In the genomic region with DNA sequence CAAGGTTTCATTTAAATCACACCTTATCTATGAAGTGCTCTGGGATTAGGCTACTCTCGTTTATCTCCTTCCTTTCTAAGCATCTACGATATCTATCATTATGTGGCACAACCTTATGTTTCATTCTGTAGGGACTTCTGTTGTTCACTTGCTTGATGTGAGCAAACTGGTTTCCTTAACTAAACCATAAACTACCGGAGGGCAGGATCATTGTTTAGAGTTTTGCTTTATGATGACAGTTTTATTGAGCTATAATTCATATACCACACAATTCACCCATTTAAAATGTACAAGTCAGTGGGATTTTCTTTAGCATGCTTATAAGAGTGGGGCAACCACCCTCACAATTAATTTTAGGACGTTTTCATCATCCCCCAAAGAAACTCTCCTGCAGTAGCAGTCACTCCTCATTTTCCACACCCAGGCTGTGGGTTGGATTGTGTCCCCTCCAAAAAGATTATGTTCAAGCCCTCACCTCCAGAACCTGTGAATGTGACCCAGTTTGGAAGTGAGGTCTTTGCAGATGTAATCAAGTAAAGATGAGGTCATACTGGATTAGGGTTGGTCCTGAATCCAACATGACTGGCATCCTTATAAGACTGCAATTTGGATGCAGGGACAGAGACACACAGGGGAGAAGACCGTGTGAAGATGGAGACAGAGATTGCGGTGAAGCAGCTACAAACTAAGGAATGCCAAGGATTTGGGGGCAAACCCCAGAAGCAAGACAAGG, we compare ENCODE assay signal across 1 cellular context.
TF ChIP-seq lines count a peak whose summit lies in the region.

No MANE protein-coding gene starts in this region.

TF ChIP-seq in HEK293, 187 proteins besides CTCF, POLR2A, EP300 and RAD21 (continued from another document and continues in another):
- TF ChIP-seq ATF2 (tag by site-specific recombination; IDR thresholded peaks at IDR 0.05; ENCODE audit: low read depth) (peak; percentile 91), ZNF692 (tag by site-specific recombination; IDR thresholded peaks at IDR 0.05) (0 out of 2 replicates have a peak, but pooled peaks have one; percentile 32), KLF9 (tag by site-specific recombination; IDR thresholded peaks at IDR 0.05; ENCODE audit: low read depth) (no peak), SP3 (tag by site-specific recombination; IDR thresholded peaks at IDR 0.05) (no peak), ZNF549 (tag by site-specific recombination; IDR thresholded peaks at IDR 0.05) (no peak), ZNF658 (tag by site-specific recombination; IDR thresholded peaks at IDR 0.05) (no peak), ZFHX2 (tag by site-specific recombination; conservative IDR thresholded peaks at IDR 0.05) (peak; percentile 44), ZNF518A (tag by site-specific recombination; conservative IDR thresholded peaks at IDR 0.05; ENCODE audit: low read depth) (0 out of 2 replicates have a peak, but pooled peaks have one; percentile 23), ZNF366 (tag by site-specific recombination; conservative IDR thresholded peaks at IDR 0.05) (peak; percentile 73), ZNF544 (tag by site-specific recombination; IDR thresholded peaks at IDR 0.05) (no peak), HOXD13 (CRISPR knock-in tag; IDR thresholded peaks at IDR 0.05; ENCODE audit: borderline replicate concordance) (no peak), ZNF610 (tag by site-specific recombination; IDR thresholded peaks at IDR 0.05; ENCODE audit: borderline replicate concordance) (no peak), ZNF280C (tag by site-specific recombination; IDR thresholded peaks at IDR 0.05) (no peak), GLIS2 (tag by site-specific recombination; IDR thresholded peaks at IDR 0.05) (no peak), ZNF580 (tag by site-specific recombination; IDR thresholded peaks at IDR 0.05) (0 out of 2 replicates have a peak, but pooled peaks have one; percentile 17), INSM2 (tag by site-specific recombination; IDR thresholded peaks at IDR 0.05) (0 out of 2 replicates have a peak, but pooled peaks have one; percentile 18), BCL11A (tag by site-specific recombination; IDR thresholded peaks at IDR 0.05; ENCODE audit: low read depth) (peak; percentile 33; the same call in 1 of the 2 replicates), ZNF211 (tag by site-specific recombination; IDR thresholded peaks at IDR 0.05; ENCODE audit: low read depth) (peak; percentile 84), ZNF10 (tag by site-specific recombination; IDR thresholded peaks at IDR 0.05) (no peak), ZNF391 (tag by site-specific recombination; IDR thresholded peaks at IDR 0.05; ENCODE audit: borderline replicate concordance, low read depth) (no peak), ZNF426 (tag by site-specific recombination; IDR thresholded peaks at IDR 0.05) (no peak), ZNF768 (tag by site-specific recombination; IDR thresholded peaks at IDR 0.05) (no peak), ZNF394 (tag by site-specific recombination; IDR thresholded peaks at IDR 0.05; ENCODE audit: borderline replicate concordance) (peak; percentile 44; the same call in 1 of the 2 replicates), IKZF3 (tag by site-specific recombination; IDR thresholded peaks at IDR 0.05) (peak; percentile 75), TCF7L2 (IDR thresholded peaks at IDR 0.05; ENCODE audit: borderline replicate concordance, low read depth, low read length) (peak; percentile 75; the same call in 1 of the 2 replicates), ZNF529 (tag by site-specific recombination; IDR thresholded peaks at IDR 0.05; ENCODE audit: insufficient replicate concordance) (no peak), ZNF664 (tag by site-specific recombination; IDR thresholded peaks at IDR 0.05) (peak; percentile 50), ZNF777 (tag by site-specific recombination; IDR thresholded peaks at IDR 0.05; ENCODE audit: borderline replicate concordance) (no peak), ZNF416 (tag by site-specific recombination; IDR thresholded peaks at IDR 0.05) (no peak), ZFP37 (tag by site-specific recombination; IDR thresholded peaks at IDR 0.05) (no peak)
- TF ChIP-seq, protein P1, sequence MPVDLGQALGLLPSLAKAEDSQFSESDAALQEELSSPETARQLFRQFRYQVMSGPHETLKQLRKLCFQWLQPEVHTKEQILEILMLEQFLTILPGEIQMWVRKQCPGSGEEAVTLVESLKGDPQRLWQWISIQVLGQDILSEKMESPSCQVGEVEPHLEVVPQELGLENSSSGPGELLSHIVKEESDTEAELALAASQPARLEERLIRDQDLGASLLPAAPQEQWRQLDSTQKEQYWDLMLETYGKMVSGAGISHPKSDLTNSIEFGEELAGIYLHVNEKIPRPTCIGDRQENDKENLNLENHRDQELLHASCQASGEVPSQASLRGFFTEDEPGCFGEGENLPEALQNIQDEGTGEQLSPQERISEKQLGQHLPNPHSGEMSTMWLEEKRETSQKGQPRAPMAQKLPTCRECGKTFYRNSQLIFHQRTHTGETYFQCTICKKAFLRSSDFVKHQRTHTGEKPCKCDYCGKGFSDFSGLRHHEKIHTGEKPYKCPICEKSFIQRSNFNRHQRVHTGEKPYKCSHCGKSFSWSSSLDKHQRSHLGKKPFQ (tag by site-specific recombination; IDR thresholded peaks at IDR 0.05) = peak; percentile 79; the same call in 1 of the 2 replicates
- TF ChIP-seq, protein P2, sequence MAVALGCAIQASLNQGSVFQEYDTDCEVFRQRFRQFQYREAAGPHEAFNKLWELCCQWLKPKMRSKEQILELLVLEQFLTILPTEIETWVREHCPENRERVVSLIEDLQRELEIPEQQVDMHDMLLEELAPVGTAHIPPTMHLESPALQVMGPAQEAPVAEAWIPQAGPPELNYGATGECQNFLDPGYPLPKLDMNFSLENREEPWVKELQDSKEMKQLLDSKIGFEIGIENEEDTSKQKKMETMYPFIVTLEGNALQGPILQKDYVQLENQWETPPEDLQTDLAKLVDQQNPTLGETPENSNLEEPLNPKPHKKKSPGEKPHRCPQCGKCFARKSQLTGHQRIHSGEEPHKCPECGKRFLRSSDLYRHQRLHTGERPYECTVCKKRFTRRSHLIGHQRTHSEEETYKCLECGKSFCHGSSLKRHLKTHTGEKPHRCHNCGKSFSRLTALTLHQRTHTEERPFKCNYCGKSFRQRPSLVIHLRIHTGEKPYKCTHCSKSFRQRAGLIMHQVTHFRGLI (tag by site-specific recombination; IDR thresholded peaks at IDR 0.05) = no peak
- TF ChIP-seq, protein P3, sequence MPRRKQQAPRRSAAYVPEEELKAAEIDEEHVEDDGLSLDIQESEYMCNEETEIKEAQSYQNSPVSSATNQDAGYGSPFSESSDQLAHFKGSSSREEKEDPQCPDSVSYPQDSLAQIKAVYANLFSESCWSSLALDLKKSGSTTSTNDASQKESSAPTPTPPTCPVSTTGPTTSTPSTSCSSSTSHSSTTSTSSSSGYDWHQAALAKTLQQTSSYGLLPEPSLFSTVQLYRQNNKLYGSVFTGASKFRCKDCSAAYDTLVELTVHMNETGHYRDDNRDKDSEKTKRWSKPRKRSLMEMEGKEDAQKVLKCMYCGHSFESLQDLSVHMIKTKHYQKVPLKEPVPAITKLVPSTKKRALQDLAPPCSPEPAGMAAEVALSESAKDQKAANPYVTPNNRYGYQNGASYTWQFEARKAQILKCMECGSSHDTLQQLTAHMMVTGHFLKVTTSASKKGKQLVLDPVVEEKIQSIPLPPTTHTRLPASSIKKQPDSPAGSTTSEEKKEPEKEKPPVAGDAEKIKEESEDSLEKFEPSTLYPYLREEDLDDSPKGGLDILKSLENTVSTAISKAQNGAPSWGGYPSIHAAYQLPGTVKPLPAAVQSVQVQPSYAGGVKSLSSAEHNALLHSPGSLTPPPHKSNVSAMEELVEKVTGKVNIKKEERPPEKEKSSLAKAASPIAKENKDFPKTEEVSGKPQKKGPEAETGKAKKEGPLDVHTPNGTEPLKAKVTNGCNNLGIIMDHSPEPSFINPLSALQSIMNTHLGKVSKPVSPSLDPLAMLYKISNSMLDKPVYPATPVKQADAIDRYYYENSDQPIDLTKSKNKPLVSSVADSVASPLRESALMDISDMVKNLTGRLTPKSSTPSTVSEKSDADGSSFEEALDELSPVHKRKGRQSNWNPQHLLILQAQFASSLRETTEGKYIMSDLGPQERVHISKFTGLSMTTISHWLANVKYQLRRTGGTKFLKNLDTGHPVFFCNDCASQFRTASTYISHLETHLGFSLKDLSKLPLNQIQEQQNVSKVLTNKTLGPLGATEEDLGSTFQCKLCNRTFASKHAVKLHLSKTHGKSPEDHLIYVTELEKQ (tag by site-specific recombination; IDR thresholded peaks at IDR 0.05; ENCODE audit: borderline replicate concordance) = peak; percentile 32; the same call in 1 of the 2 replicates
